Comparison of ENCODE assay signal across 17 cellular contexts in the genomic region with DNA sequence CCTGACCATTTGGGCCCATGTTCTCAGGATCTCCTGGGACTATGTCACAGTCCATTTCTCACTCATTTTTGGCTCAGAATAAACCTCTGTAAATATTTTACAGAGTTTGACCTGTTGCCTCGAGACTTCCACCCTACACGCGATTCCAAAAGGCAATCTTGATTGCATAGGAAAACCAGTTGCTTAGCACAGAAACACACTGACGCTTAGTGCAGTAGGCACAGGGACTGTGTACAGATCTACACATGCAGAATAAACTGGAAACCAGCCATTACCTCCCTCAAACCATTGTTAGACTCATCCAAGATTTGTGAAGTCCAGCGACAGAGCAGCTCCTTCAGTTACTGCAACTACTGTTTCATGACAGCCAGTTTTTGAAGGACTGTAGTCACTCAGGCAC.
DNase-seq lines count a peak whose midpoint lies in the region; ATAC-seq and TF ChIP-seq lines count a peak whose summit lies in the region.
"Had no signal": no experiment of that assay in that cellular context is flagged by ENCODE, and none has a peak within 500 bp of the region (broad histone marks: within the 10 kb centered on the region; RNA-seq: fewer than 3 reads in every experiment).

No MANE protein-coding gene starts in this region.

- WGBS in right lobe of liver (ENCODE audit: insufficient coverage, low coverage, low lambda C conversion rate, missing lambda C conversion rate): 15% methylated on average over 3 of the region's 5 CpGs
- WGBS in thyroid gland, 2 donors: 19 to 41% methylated on average over 5 of the region's 5 CpGs
- 61% methylated on average over 5 of the region's 5 CpGs for WGBS in prostate gland

- H3K27me3 ChIP-seq in right atrium auricular region: no peaks in the 10 kb centered on the region
- no peaks in the 10 kb centered on the region for H3K27me3 ChIP-seq in right lobe of liver
- no peaks in the 10 kb centered on the region for H3K27me3 ChIP-seq in thyroid gland
- H3K27me3 ChIP-seq in prostate gland (replicated peaks; ENCODE audit: insufficient read depth): no peaks in the 10 kb centered on the region
- H3K27me3 ChIP-seq: BLaER1 treated with 17β-estradiol and CSF1 and Interleukin-3, amounts not matched to agents 10 nM and 100 nM had no signal

- TF ChIP-seq POLR2A in right lobe of liver (IDR thresholded peaks at IDR 0.05) (no peak), thyroid gland (IDR thresholded peaks at IDR 0.05) (no peak), prostate gland (IDR thresholded peaks at IDR 0.05) (no peak)

- H3K4me1 ChIP-seq in right atrium auricular region: peaks cover 0 to 7% of the 10 kb centered on the region in 2 donors
- peaks cover 0 to 26% (median 9%) of the 10 kb centered on the region in 4 donors for H3K4me1 ChIP-seq in right lobe of liver
- H3K4me1 ChIP-seq in thyroid gland: peaks cover 10 to 20% of the 10 kb centered on the region in 2 donors
- H3K4me1 ChIP-seq in prostate gland (replicated peaks): no peaks in the 10 kb centered on the region

- no peak for DNase-seq in Right ventricle myocardium inferior (ENCODE audit: missing footprints)
- no peak for DNase-seq in right atrium auricular region (ENCODE audit: low spot score)
- DNase-seq in epithelial cell of proximal tubule (ENCODE audit: low read depth): peak; percentile 75
- peak in 1 of 3 donors; percentile 64 for DNase-seq in right lobe of liver
- peak; percentile 38 to 50 for DNase-seq in thyroid gland
- no peak for DNase-seq in NCI-H187 treated with DMSO at 0.1 percent for 48 hours (lab: John Stamatoyannopoulos, UW)
- no peak for DNase-seq in prostate gland (ENCODE audit: low spot score)
- DNase-seq: DMS 273 treated with DMSO at 0.1 percent for 48 hours, H9, NCI-H1092, NCI-H1694, PC-9, SHP77 treated with DMSO at 0.1 percent for 48 hours had no signal

- ATAC-seq in Right ventricle myocardium inferior (peak; percentile 30), right lobe of liver (peak; percentile 93 to 99 (median 94)), GM19463 (IDR thresholded peaks at IDR 0.05; ENCODE audit: unreplicated experiment) (no peak)

- intact Hi-C loops in Right ventricle myocardium inferior (cut with DNase I) (no loop called here), right lobe of liver (cut with DNase I) (no loop called here), thyroid gland (cut with DNase I) (no loop called here), prostate gland (cut with DNase I) (no loop called here)

- no peak for TF ChIP-seq CTCF in right atrium auricular region (IDR thresholded peaks at IDR 0.05)
- TF ChIP-seq CTCF in epithelial cell of proximal tubule (conservative IDR thresholded peaks at IDR 0.05; ENCODE audit: low read depth, low read length): no peak
- TF ChIP-seq CTCF in right lobe of liver (IDR thresholded peaks at IDR 0.05): no peak
- TF ChIP-seq CTCF in thyroid gland (IDR thresholded peaks at IDR 0.05): no peak
- no peak for TF ChIP-seq CTCF in prostate gland (IDR thresholded peaks at IDR 0.05)

- H3K27ac ChIP-seq in right atrium auricular region (no peak overlapping the region), right lobe of liver (peak overlapping the region in 2 of 3 donors; percentile 76 to 77), thyroid gland (no peak overlapping the region), prostate gland (no peak overlapping the region)
- H3K27ac ChIP-seq: 22Rv1; BLaER1 treated with 17β-estradiol and CSF1 and Interleukin-3, amounts not matched to agents 10 nM and 100 nM; KMS-11; PC-9 had no signal

- H3K4me3 ChIP-seq in right atrium auricular region: no peak overlapping the region
- H3K4me3 ChIP-seq in epithelial cell of proximal tubule (ENCODE audit: low read depth, low read length): peak overlapping the region; percentile 9
- no peak overlapping the region for H3K4me3 ChIP-seq in right lobe of liver
- no peak overlapping the region for H3K4me3 ChIP-seq in thyroid gland (replicated peaks in 1 of 3)
- H3K4me3 ChIP-seq in prostate gland: no peak overlapping the region
- H3K4me3 ChIP-seq: BLaER1 treated with 17β-estradiol and CSF1 and Interleukin-3, amounts not matched to agents 10 nM and 100 nM; PC-9 had no signal

- no peaks in the 10 kb centered on the region for H3K36me3 ChIP-seq in right atrium auricular region
- no peaks in the 10 kb centered on the region for H3K36me3 ChIP-seq in right lobe of liver
- H3K36me3 ChIP-seq in thyroid gland: no peaks in the 10 kb centered on the region
- H3K36me3 ChIP-seq in prostate gland: no peaks in the 10 kb centered on the region
- H3K36me3 ChIP-seq: BLaER1 treated with 17β-estradiol and CSF1 and Interleukin-3, amounts not matched to agents 10 nM and 100 nM had no signal

- H3K9me3 ChIP-seq in right atrium auricular region (no peaks in the 10 kb centered on the region), right lobe of liver (no peaks in the 10 kb centered on the region), thyroid gland (no peaks in the 10 kb centered on the region), prostate gland (no peaks in the 10 kb centered on the region)
- H3K9me3 ChIP-seq: BLaER1 treated with 17β-estradiol and CSF1 and Interleukin-3, amounts not matched to agents 10 nM and 100 nM had no signal

Comparison
In these comparisons a context has a peak if more than half of its experiments do, and no peak if none do; other contexts are left out.
1. DNase-seq: peak in epithelial cell of proximal tubule (single experiment) and thyroid gland (2 of 2); none in Right ventricle myocardium inferior (single experiment), right atrium auricular region (single experiment), NCI-H187 treated with DMSO at 0.1 percent for 48 hours (single experiment) and prostate gland (single experiment).
2. H3K27ac ChIP-seq: peak in right lobe of liver (2 of 3); none in right atrium auricular region (0 of 2), thyroid gland (0 of 3) and prostate gland (0 of 2).